Comparison of ENCODE assay signal across 1 cellular context in the genomic region with DNA sequence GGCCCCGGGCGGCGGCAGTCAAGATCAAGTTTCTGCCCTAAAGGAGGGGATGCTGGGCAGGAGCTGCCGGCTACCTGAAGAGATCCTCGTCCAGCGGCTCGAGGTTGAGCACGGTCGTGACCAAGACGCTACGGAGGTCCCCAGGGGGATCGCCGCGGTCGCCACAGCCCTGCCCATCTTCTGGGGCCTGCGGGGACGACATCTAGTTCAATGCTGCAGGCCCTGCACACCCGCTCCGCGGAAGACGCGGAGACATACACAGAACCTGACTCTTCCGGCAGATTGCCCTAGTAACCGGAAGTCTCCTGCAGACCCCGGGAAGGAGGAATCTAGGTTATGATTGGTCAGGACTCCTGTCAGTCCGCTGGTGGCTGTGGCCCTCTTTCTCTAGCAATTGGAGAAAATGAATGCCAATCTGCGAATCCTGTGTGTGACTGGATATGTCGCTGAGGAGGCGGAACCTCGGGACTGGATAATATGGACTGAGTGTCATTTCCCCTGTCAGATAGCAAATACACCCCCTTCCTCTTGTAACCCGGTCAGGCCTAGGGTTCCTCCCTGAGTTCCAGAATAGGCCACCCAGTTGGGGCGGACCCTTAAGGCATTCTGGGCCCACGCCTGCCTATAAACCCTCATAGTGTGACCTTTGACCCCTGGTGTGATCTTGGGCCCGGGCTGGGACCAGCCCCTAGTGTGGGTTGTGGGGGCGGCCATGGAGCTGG.
A peak's percentile ranks its signal among the peaks of the same experiment; 100 is the strongest.
TF ChIP-seq lines count a peak whose summit lies in the region.

Gene ACOT8 (minus strand): TSS at position 279 of the 722 bp plus-strand sequence. CDS start 77 bp downstream, at position 202.
Gene ZSWIM3 (plus strand): TSS at position 501 of the 722 bp plus-strand sequence. CDS start 212 bp downstream, at position 713.

TF ChIP-seq in HepG2, 621 proteins besides CTCF, POLR2A, EP300 and RAD21 (continued from another document and continues in another):
- peak; percentile 92 for TF ChIP-seq ZGPAT (CRISPR knock-in tag; IDR thresholded peaks at IDR 0.05)
- peak; percentile 69 for TF ChIP-seq TEAD3 (CRISPR knock-in tag; optimal IDR thresholded peaks at IDR 0.05; ENCODE audit: borderline replicate concordance)
- TF ChIP-seq, protein P1, sequence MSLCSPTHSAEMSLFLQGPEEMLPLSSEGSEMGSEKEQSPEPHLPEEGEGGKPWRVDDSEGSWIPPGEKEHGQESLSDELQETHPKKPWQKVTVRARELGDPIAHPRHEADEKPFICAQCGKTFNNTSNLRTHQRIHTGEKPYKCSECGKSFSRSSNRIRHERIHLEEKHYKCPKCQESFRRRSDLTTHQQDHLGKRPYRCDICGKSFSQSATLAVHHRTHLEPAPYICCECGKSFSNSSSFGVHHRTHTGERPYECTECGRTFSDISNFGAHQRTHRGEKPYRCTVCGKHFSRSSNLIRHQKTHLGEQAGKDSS (CRISPR knock-in tag; IDR thresholded peaks at IDR 0.05; ENCODE audit: borderline replicate concordance, low read depth), result peak; percentile 14; the same call in 1 of the 2 replicates
- peak; percentile 99 for TF ChIP-seq GABPB1 (CRISPR knock-in tag; IDR thresholded peaks at IDR 0.05)
- TF ChIP-seq BCL6 (CRISPR knock-in tag; IDR thresholded peaks at IDR 0.05), result peak; percentile 23; the same call in 1 of the 2 replicates
- TF ChIP-seq ZNF142 (CRISPR knock-in tag; IDR thresholded peaks at IDR 0.05), result peak; percentile 70; the same call in 1 of the 2 replicates
- TF ChIP-seq ZNF44 (CRISPR knock-in tag; IDR thresholded peaks at IDR 0.05), result peak; percentile 91; the same call in 1 of the 2 replicates
- 0 out of 2 replicates have a peak, but pooled peaks have one; percentile 66 for TF ChIP-seq CAMTA2 (CRISPR knock-in tag; IDR thresholded peaks at IDR 0.05; ENCODE audit: borderline replicate concordance)
- peak; percentile 71; the same call in 1 of the 2 replicates for TF ChIP-seq ZNF580 (CRISPR knock-in tag; IDR thresholded peaks at IDR 0.05; ENCODE audit: borderline replicate concordance, low read depth)
- no peak for TF ChIP-seq ZFP36 (IDR thresholded peaks at IDR 0.05; ENCODE audit: borderline replicate concordance, low read depth, low read length, partially characterized antibody)
- TF ChIP-seq ZBTB26 (CRISPR knock-in tag; IDR thresholded peaks at IDR 0.05; ENCODE audit: borderline replicate concordance), result peak; percentile 81; the same call in 1 of the 2 replicates
- TF ChIP-seq ZNF235 (CRISPR knock-in tag; IDR thresholded peaks at IDR 0.05; ENCODE audit: borderline replicate concordance), result peak; percentile 82
- TF ChIP-seq KLF15 (CRISPR knock-in tag; IDR thresholded peaks at IDR 0.05; ENCODE audit: borderline replicate concordance), result no peak
- peak; percentile 88 for TF ChIP-seq ZNF788 (CRISPR knock-in tag; IDR thresholded peaks at IDR 0.05; ENCODE audit: borderline replicate concordance)
- TF ChIP-seq ERF (CRISPR knock-in tag; IDR thresholded peaks at IDR 0.05), result peak; percentile 85
- TF ChIP-seq ZBTB8A (CRISPR knock-in tag; IDR thresholded peaks at IDR 0.05; ENCODE audit: borderline replicate concordance, low read depth), result peak; percentile 75; the same call in 1 of the 2 replicates
- peak; percentile 70; the same call in 1 of the 2 replicates for TF ChIP-seq ZNF776 (CRISPR knock-in tag; IDR thresholded peaks at IDR 0.05)
- TF ChIP-seq ZZZ3 (CRISPR knock-in tag; IDR thresholded peaks at IDR 0.05; ENCODE audit: borderline replicate concordance), result no peak; the same call in 1 of the 2 replicates
- no peak for TF ChIP-seq TBP (CRISPR knock-in tag; IDR thresholded peaks at IDR 0.05)
- no peak for TF ChIP-seq JUNB (CRISPR knock-in tag; IDR thresholded peaks at IDR 0.05; ENCODE audit: borderline replicate concordance)
- TF ChIP-seq, protein P2, sequence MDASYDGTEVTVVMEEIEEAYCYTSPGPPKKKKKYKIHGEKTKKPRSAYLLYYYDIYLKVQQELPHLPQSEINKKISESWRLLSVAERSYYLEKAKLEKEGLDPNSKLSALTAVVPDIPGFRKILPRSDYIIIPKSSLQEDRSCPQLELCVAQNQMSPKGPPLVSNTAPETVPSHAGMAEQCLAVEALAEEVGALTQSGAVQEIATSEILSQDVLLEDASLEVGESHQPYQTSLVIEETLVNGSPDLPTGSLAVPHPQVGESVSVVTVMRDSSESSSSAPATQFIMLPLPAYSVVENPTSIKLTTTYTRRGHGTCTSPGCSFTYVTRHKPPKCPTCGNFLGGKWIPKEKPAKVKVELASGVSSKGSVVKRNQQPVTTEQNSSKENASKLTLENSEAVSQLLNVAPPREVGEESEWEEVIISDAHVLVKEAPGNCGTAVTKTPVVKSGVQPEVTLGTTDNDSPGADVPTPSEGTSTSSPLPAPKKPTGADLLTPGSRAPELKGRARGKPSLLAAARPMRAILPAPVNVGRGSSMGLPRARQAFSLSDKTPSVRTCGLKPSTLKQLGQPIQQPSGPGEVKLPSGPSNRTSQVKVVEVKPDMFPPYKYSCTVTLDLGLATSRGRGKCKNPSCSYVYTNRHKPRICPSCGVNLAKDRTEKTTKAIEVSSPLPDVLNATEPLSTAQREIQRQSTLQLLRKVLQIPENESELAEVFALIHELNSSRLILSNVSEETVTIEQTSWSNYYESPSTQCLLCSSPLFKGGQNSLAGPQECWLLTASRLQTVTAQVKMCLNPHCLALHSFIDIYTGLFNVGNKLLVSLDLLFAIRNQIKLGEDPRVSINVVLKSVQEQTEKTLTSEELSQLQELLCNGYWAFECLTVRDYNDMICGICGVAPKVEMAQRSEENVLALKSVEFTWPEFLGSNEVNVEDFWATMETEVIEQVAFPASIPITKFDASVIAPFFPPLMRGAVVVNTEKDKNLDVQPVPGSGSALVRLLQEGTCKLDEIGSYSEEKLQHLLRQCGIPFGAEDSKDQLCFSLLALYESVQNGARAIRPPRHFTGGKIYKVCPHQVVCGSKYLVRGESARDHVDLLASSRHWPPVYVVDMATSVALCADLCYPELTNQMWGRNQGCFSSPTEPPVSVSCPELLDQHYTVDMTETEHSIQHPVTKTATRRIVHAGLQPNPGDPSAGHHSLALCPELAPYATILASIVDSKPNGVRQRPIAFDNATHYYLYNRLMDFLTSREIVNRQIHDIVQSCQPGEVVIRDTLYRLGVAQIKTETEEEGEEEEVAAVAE (CRISPR knock-in tag; IDR thresholded peaks at IDR 0.05; ENCODE audit: borderline replicate concordance), result peak; percentile 42
- TF ChIP-seq RNF2 (conservative IDR thresholded peaks at IDR 0.05; ENCODE audit: low read depth), result no peak; the same call in 1 of the 2 replicates
- TF ChIP-seq GMEB2 (CRISPR knock-in tag; IDR thresholded peaks at IDR 0.05; ENCODE audit: low read depth), result 0 out of 2 replicates have a peak, but pooled peaks have one; percentile 22
- TF ChIP-seq ZNF446 (CRISPR knock-in tag; IDR thresholded peaks at IDR 0.05), result peak; percentile 81; the same call in 1 of the 2 replicates
- TF ChIP-seq HOXD1 (CRISPR knock-in tag; IDR thresholded peaks at IDR 0.05), result peak; percentile 72
- TF ChIP-seq RNF219 (CRISPR knock-in tag; IDR thresholded peaks at IDR 0.05), result no peak
- TF ChIP-seq ZNF724P (CRISPR knock-in tag; IDR thresholded peaks at IDR 0.05; ENCODE audit: borderline replicate concordance), result no peak; the same call in 1 of the 2 replicates
- TF ChIP-seq ARNT (IDR thresholded peaks at IDR 0.05), result no peak
- peak; percentile 92 for TF ChIP-seq SPEN (CRISPR knock-in tag; IDR thresholded peaks at IDR 0.05; ENCODE audit: low read depth)
- TF ChIP-seq ZFP91 (CRISPR knock-in tag; IDR thresholded peaks at IDR 0.05; ENCODE audit: borderline replicate concordance), result peak; percentile 85; the same call in 1 of the 2 replicates
